In the genomic region with DNA sequence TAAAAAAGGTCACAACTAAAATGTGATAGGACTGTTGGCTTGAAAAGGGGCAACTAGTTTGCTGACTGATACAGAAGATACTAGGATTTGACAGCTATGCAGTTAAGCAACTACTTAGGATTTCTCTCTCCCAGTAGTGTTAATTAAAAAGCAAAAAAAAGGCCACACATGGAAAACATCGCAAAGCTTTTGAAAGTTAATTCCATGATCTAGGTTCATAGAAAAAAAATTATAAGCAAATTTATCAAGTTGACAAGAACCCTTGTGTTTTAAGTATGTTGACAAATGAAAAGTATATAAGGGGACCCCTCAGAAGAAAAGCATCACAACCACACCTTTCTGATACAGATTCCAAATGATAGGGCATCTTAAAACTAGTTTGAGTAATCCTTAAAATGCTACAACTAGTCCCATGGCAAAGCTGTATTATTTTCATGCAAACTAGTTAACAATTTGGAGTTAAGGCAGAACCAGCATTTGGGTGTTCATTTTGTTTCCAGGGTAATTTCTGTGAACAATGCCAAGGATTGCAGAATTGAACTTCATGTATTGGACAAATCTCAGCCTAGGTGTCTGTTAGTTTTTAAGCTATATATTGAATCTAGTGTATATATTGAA, we compare ENCODE assay signal across 9 cellular contexts. TPM values are rescaled to one million over a fixed set of nuclear protein-coding genes. Genes with fewer than 3 reads are reported as not detected.
DNase-seq lines count a peak whose midpoint lies in the region; ATAC-seq and TF ChIP-seq lines count a peak whose summit lies in the region.
"Had no signal": no experiment of that assay in that cellular context is flagged by ENCODE, and none has a peak within 500 bp of the region (broad histone marks: within the 10 kb centered on the region; RNA-seq: fewer than 3 reads in every experiment).

No MANE protein-coding gene starts in this region.

- peaks cover 71% of the 10 kb centered on the region for H3K4me1 Mint-ChIP-seq in activated naive CD8-positive, alpha-beta T cell (ENCODE audit: low read depth)
- peaks cover 35% of the 10 kb centered on the region for H3K4me1 Mint-ChIP-seq in neural crest cell

- H3K4me1 ChIP-seq in DND-41 (ENCODE audit: insufficient read depth, low read length): peaks cover 15% of the 10 kb centered on the region
- H3K4me1 ChIP-seq: prostate gland had no signal

- H3K4me2 ChIP-seq in DND-41 (ENCODE audit: insufficient read depth, low read length): peak overlapping the region; percentile 23; the same call in 1 of the 2 replicates

- H3K4me3 Mint-ChIP-seq in activated naive CD8-positive, alpha-beta T cell: peak overlapping the region; percentile 33
- H3K4me3 Mint-ChIP-seq in neural crest cell: peak overlapping the region; percentile 53
- H3K4me3 Mint-ChIP-seq: effector memory CD8-positive, alpha-beta T cell had no signal

- TF ChIP-seq CTCF in DND-41 (IDR thresholded peaks at IDR 0.05; ENCODE audit: borderline replicate concordance, extremely low read depth, low read length, poor library complexity, severe bottlenecking) (no peak), neural crest cell (conservative IDR thresholded peaks at IDR 0.05) (no peak)

- DNase-seq in DND-41: no peak
- no peak for DNase-seq in HEK293T (ENCODE audit: extremely low spot score)
- DNase-seq in neural crest cell (ENCODE audit: low read depth, low spot score): no peak
- no peak for DNase-seq in left lobe of liver (ENCODE audit: low spot score)
- no peak for DNase-seq in stimulated activated CD8-positive, alpha-beta memory T cell treated with anti-CD3 and anti-CD28 coated beads, Interleukin-4, amount 100 ng/mL, for 48 hours
- no peak for DNase-seq in retina
- DNase-seq: effector memory CD8-positive, alpha-beta T cell had no signal

- H4K20me1 ChIP-seq in DND-41 (ENCODE audit: insufficient read depth, low read length): peaks cover 40% of the 10 kb centered on the region; the same call in 1 of the 2 replicates

- ATAC-seq in DND-41 (ENCODE audit: insufficient read depth, low read depth): no peak
- ATAC-seq in left lobe of liver: no peak
- ATAC-seq: effector memory CD8-positive, alpha-beta T cell had no signal

- H3K9ac ChIP-seq in DND-41 (ENCODE audit: low read depth, low read length): no peak overlapping the region

- H3K9me3 ChIP-seq in DND-41 (ENCODE audit: insufficient read depth, low read length, severe bottlenecking): no peaks in the 10 kb centered on the region
- H3K9me3 ChIP-seq: prostate gland had no signal

- POLR2A ChIA-PET in HEK293T (lab: Yijun Ruan, JAX): interaction anchor here (0.6 to 2.4 kb wide), 9 partner anchors 9 to 80 kb away, joined by 3 to 14 read pairs (median 4); a partner anchor contains a TSS

- no peaks in the 10 kb centered on the region for H3K27me3 Mint-ChIP-seq in activated naive CD8-positive, alpha-beta T cell
- H3K27me3 Mint-ChIP-seq in neural crest cell (ENCODE audit: low read depth): peaks cover 2% of the 10 kb centered on the region
- H3K27me3 Mint-ChIP-seq: effector memory CD8-positive, alpha-beta T cell had no signal

- CTCF ChIA-PET in HEK293T (lab: Yijun Ruan, JAX): interaction anchor here (1.1 kb wide), 1 partner anchor 40 kb away, joined by 3 read pairs; no protein-coding TSS in a partner anchor

- H3K36me3 Mint-ChIP-seq in activated naive CD8-positive, alpha-beta T cell: peaks cover 18% of the 10 kb centered on the region
- peaks cover 23% of the 10 kb centered on the region for H3K36me3 Mint-ChIP-seq in neural crest cell (ENCODE audit: low read depth)

- H3K27me3 ChIP-seq in DND-41 (ENCODE audit: insufficient read depth, low read length, poor library complexity): no peaks in the 10 kb centered on the region

- H3K27ac ChIP-seq in DND-41 (ENCODE audit: low read length): no peak overlapping the region

- peaks cover 81% of the 10 kb centered on the region for H3K79me2 ChIP-seq in DND-41 (ENCODE audit: insufficient read depth, low read length)

- no peak overlapping the region for H3K4me3 ChIP-seq in DND-41 (ENCODE audit: low read depth in 1 of 2, low read length in 2 of 2)
- H3K4me3 ChIP-seq: prostate gland had no signal

- H3K27ac Mint-ChIP-seq in activated naive CD8-positive, alpha-beta T cell: peak overlapping the region; percentile 88
- H3K27ac Mint-ChIP-seq in neural crest cell (ENCODE audit: unreplicated experiment): no peak overlapping the region

- peaks cover 78% of the 10 kb centered on the region for H3K36me3 ChIP-seq in DND-41 (ENCODE audit: insufficient read depth, low read length)
- H3K36me3 ChIP-seq: prostate gland had no signal

- no peaks in the 10 kb centered on the region for H3K9me3 Mint-ChIP-seq in activated naive CD8-positive, alpha-beta T cell (ENCODE audit: low read depth)
- no peaks in the 10 kb centered on the region for H3K9me3 Mint-ChIP-seq in neural crest cell
- H3K9me3 Mint-ChIP-seq: effector memory CD8-positive, alpha-beta T cell had no signal

- no peak overlapping the region for H2AFZ ChIP-seq in DND-41 (ENCODE audit: low read depth, low read length)

TF ChIP-seq in HEK293T, 16 proteins besides CTCF, POLR2A, EP300 and RAD21:
- no peak for TF ChIP-seq FOXM1 (IDR thresholded peaks at IDR 0.05; ENCODE audit: borderline replicate concordance)
- TF ChIP-seq BHLHE40 (IDR thresholded peaks at IDR 0.05; ENCODE audit: borderline replicate concordance): no peak
- 0 out of 2 replicates have a peak, but pooled peaks have one; percentile 21 for TF ChIP-seq ELF4 (IDR thresholded peaks at IDR 0.05)
- no peak for TF ChIP-seq FOXA1 (IDR thresholded peaks at IDR 0.05)
- no peak for TF ChIP-seq NFRKB (IDR thresholded peaks at IDR 0.05)

RNA-seq across cellular contexts. Expression of a gene that starts 4.1 kb away (rescaled TPM):
- total RNA-seq in neural crest cell (178 and 189 TPM in 2 replicates), left lobe of liver (32.1 TPM)

RNA-seq across cellular contexts. Expression of a gene that starts 16.4 kb away (rescaled TPM):
- 219 and 228 TPM in 2 replicates for total RNA-seq in neural crest cell
- 31.1 TPM for total RNA-seq in left lobe of liver

RNA-seq across cellular contexts. Expression of a gene that starts 50.6 kb away (rescaled TPM):
- not detected in 2 replicates for total RNA-seq in neural crest cell
- total RNA-seq in left lobe of liver: not detected
- total RNA-seq: prostate gland had no signal
